In genomic region chr18:39389800-39390379, GRCh38 we compare ENCODE assay signal across 19 cellular contexts.
DNase-seq lines count a peak whose midpoint lies in the region; TF ChIP-seq lines count a peak whose summit lies in the region.
"Had no signal": no experiment of that assay in that cellular context is flagged by ENCODE, and none has a peak within 500 bp of the region (broad histone marks: within the 10 kb centered on the region; RNA-seq: fewer than 3 reads in every experiment).

No MANE protein-coding gene starts in this region.

- no peak overlapping the region for H2BK12ac ChIP-seq in neuronal stem cell (ENCODE audit: low read length)

- H3K18ac ChIP-seq in neuronal stem cell (ENCODE audit: low read length), result peak overlapping the region; percentile 15

- H3K23ac ChIP-seq in neuronal stem cell (ENCODE audit: low read depth, low read length, poor library complexity), result no peak overlapping the region

- H3K4ac ChIP-seq in neuronal stem cell (ENCODE audit: low read length), result no peak overlapping the region

- no peak overlapping the region for H3K27ac ChIP-seq in neuronal stem cell (replicated peaks; ENCODE audit: low read length)
- H3K27ac ChIP-seq: parathyroid adenoma, Peyer's patch, thoracic aorta had no signal

- TF ChIP-seq CTCF in choroid plexus epithelial cell (conservative IDR thresholded peaks at IDR 0.05; ENCODE audit: low read depth, low read length), result no peak

- H3K4me2 ChIP-seq in neuronal stem cell (ENCODE audit: insufficient read depth, low read length, poor library complexity, severe bottlenecking), result no peak overlapping the region

- no peak overlapping the region for H2AK5ac ChIP-seq in neuronal stem cell (ENCODE audit: low read depth, low read length)

- H3K79me1 ChIP-seq in neuronal stem cell (ENCODE audit: low read depth, low read length), result no peaks in the 10 kb centered on the region

- H3K9me3 ChIP-seq in neuronal stem cell (replicated peaks in 1 of 2; ENCODE audit: control insufficient read depth in 2 of 2, insufficient read depth in 1 of 2, low read depth in 1 of 2, low read length in 2 of 2), result no peaks in the 10 kb centered on the region

- no peaks in the 10 kb centered on the region for H3K27me3 ChIP-seq in neuronal stem cell (ENCODE audit: control insufficient read depth in 3 of 3, insufficient read depth in 3 of 3, low read depth in 1 of 3, low read length in 3 of 3)
- H3K27me3 ChIP-seq: Peyer's patch had no signal

- H3K4me3 ChIP-seq in choroid plexus epithelial cell (ENCODE audit: low read depth, low read length), result no peak overlapping the region
- H3K4me3 ChIP-seq in neuronal stem cell (ENCODE audit: low read length in 2 of 2), result no peak overlapping the region
- H3K4me3 ChIP-seq: Peyer's patch, thoracic aorta had no signal

- peaks cover 8 to 10% of the 10 kb centered on the region in 2 donors for H3K4me1 ChIP-seq in neuronal stem cell (ENCODE audit: control insufficient read depth in 2 of 2, insufficient read depth in 1 of 2, low read depth in 1 of 2, low read length in 2 of 2)
- H3K4me1 ChIP-seq: parathyroid adenoma, Peyer's patch had no signal

- DNase-seq in NCI-H748 (lab: John Stamatoyannopoulos, UW; ENCODE audit: unreplicated experiment), result peak; percentile 12
- no peak for DNase-seq in NCI-H748 treated with DMSO at 0.1 percent for 48 hours (lab: John Stamatoyannopoulos, UW)
- DNase-seq in NCI-H446 (lab: John Stamatoyannopoulos, UW), result peak; percentile 50 to 85
- peak; percentile 17 for DNase-seq in choroid plexus epithelial cell (ENCODE audit: low read depth)
- DNase-seq in neuronal stem cell (ENCODE audit: low spot score), result peak; percentile 21
- DNase-seq in MV-4-11 (lab: John Stamatoyannopoulos, UW), result no peak
- DNase-seq in NCI-H1694 treated with DMSO at 0.1 percent for 48 hours (lab: John Stamatoyannopoulos, UW), result no peak
- DNase-seq in kidney tubule cell (ENCODE audit: low spot score), result no peak
- DNase-seq: activated CD4-positive, alpha-beta memory T cell treated with anti-CD3 and anti-CD28 coated beads for 36 hours; CD8-positive, alpha-beta memory T cell; effector CD8-positive, alpha-beta T cell; hypothalamus; left ventricle myocardium superior; Peyer's patch; small intestine; stimulated activated CD4-positive, alpha-beta T cell treated with anti-CD3 and anti-CD28 coated beads, Interleukin-4, amount 100 ng/mL, for 4 hours; SW 1271 had no signal

- no peak overlapping the region for H2BK15ac ChIP-seq in neuronal stem cell (ENCODE audit: low read length)

- peak overlapping the region; percentile 27 for H3K14ac ChIP-seq in neuronal stem cell (ENCODE audit: low read length)

- no peak overlapping the region for H2BK120ac ChIP-seq in neuronal stem cell (ENCODE audit: low read depth, low read length)

- no peak overlapping the region for H3K9ac ChIP-seq in neuronal stem cell (ENCODE audit: low read depth, low read length, poor library complexity)
- H3K9ac ChIP-seq: parathyroid adenoma had no signal

- H4K91ac ChIP-seq in neuronal stem cell (ENCODE audit: low read depth, low read length, poor library complexity), result no peak overlapping the region

- peak overlapping the region; percentile 90 for H2AFZ ChIP-seq in neuronal stem cell (ENCODE audit: low read length)
- H2AFZ ChIP-seq: parathyroid adenoma had no signal

- no peak overlapping the region for H4K8ac ChIP-seq in neuronal stem cell (ENCODE audit: low read depth, low read length)

- H3K36me3 ChIP-seq in neuronal stem cell (replicated peaks in 1 of 2; ENCODE audit: control insufficient read depth in 2 of 2, insufficient read depth in 2 of 2, low read length in 2 of 2), result no peaks in the 10 kb centered on the region
- H3K36me3 ChIP-seq: Peyer's patch, thoracic aorta had no signal

- H2BK5ac ChIP-seq in neuronal stem cell (ENCODE audit: low read length), result no peak overlapping the region

- WGBS in neuronal stem cell (ENCODE audit: extremely low coverage in 2 of 2, insufficient read length in 2 of 2, insufficient replicate concordance in 1 of 2), 2 donors, result no CpG with 5 or more reads among the region's 6 CpGs

Comparison
In these comparisons a context has a peak if more than half of its experiments do, and no peak if none do; other contexts are left out.
1. DNase-seq: peak in NCI-H748 (single experiment), NCI-H446 (2 of 2), choroid plexus epithelial cell (single experiment) and neuronal stem cell (single experiment); none in NCI-H748 treated with DMSO at 0.1 percent for 48 hours (single experiment), MV-4-11 (single experiment), NCI-H1694 treated with DMSO at 0.1 percent for 48 hours (single experiment) and kidney tubule cell (single experiment).